ENCODE assay signal across 10 cellular contexts in genomic region chr16:9095998-9096397, GRCh38. TPM values are rescaled to one million over a fixed set of nuclear protein-coding genes. Genes with fewer than 3 reads are reported as not detected.
DNase-seq lines count a peak whose midpoint lies in the region; ATAC-seq and TF ChIP-seq lines count a peak whose summit lies in the region.
"Had no signal": no experiment of that assay in that cellular context is flagged by ENCODE, and none has a peak within 500 bp of the region (broad histone marks: within the 10 kb centered on the region; RNA-seq: fewer than 3 reads in every experiment).

No MANE protein-coding gene starts in this region.

- CTCF ChIA-PET in activated CD8-positive, alpha-beta memory T cell treated with anti-CD3 and anti-CD28 coated beads, Interleukin-2, amount 10 ng/mL, durations not matched to agents 7 days and 5 days (lab: Charles Lee), result no interaction called here

- no peak for ATAC-seq in activated CD8-positive, alpha-beta memory T cell treated with anti-CD3 and anti-CD28 coated beads, Interleukin-2, amount 10 ng/mL, durations not matched to agents 7 days and 5 days

- no peaks in the 10 kb centered on the region for H3K27me3 ChIP-seq in skeletal muscle satellite cell (ENCODE audit: control insufficient read depth, insufficient read depth, low read length)

- H3K36me3 ChIP-seq in skeletal muscle satellite cell (ENCODE audit: insufficient read depth, low read length), result peaks cover 67% of the 10 kb centered on the region

- peak overlapping the region; percentile 98 for H3K9ac ChIP-seq in skeletal muscle satellite cell (ENCODE audit: low read depth, low read length)

- H3K27me3 Mint-ChIP-seq in activated CD8-positive, alpha-beta memory T cell treated with anti-CD3 and anti-CD28 coated beads, Interleukin-2, amount 10 ng/mL, durations not matched to agents 7 days and 5 days, result no peaks in the 10 kb centered on the region

- peak overlapping the region; percentile 95; the same call in 1 of the 2 replicates for H3K4me3 ChIP-seq in WI38 (ENCODE audit: low read depth, low read length)
- peak overlapping the region; percentile 94 for H3K4me3 ChIP-seq in fibroblast of pulmonary artery (replicated peaks; ENCODE audit: low read depth, low read length)
- H3K4me3 ChIP-seq in skeletal muscle satellite cell (ENCODE audit: low read length), result peak overlapping the region; percentile 80

- H3K27ac Mint-ChIP-seq in activated CD8-positive, alpha-beta memory T cell treated with anti-CD3 and anti-CD28 coated beads, Interleukin-2, amount 10 ng/mL, durations not matched to agents 7 days and 5 days, result peak overlapping the region; percentile 79

- no peak for DNase-seq in activated CD8-positive, alpha-beta memory T cell treated with anti-CD3 and anti-CD28 coated beads, Interleukin-2, amount 10 ng/mL, durations not matched to agents 7 days and 5 days
- DNase-seq in activated CD8-positive, alpha-beta memory T cell treated with anti-CD3 and anti-CD28 coated beads, Interleukin-2, amount 50 U/mL, for 4 hours, result no peak
- DNase-seq in fibroblast of pulmonary artery (ENCODE audit: low read depth), result no peak
- no peak for DNase-seq in cerebellar cortex (ENCODE audit: low spot score)
- DNase-seq in NK-92 treated with Interleukin-12 subunit alpha and Interleukin-12 subunit beta, amount 100 ng/mL, for 24 hours (lab: John Stamatoyannopoulos, UW), result no peak
- DNase-seq in iPS-NIHi7 (ENCODE audit: extremely low spot score), result no peak
- DNase-seq: NCI-H2227 treated with DMSO at 0.1 percent for 48 hours; stimulated activated naive CD4-positive, alpha-beta T cell had no signal

- peak overlapping the region; percentile 88 for H3K4me2 ChIP-seq in skeletal muscle satellite cell (ENCODE audit: low read length)

- peak overlapping the region; percentile 32 for H3K4me3 Mint-ChIP-seq in activated CD8-positive, alpha-beta memory T cell treated with anti-CD3 and anti-CD28 coated beads, Interleukin-2, amount 10 ng/mL, durations not matched to agents 7 days and 5 days

- peaks cover 60% of the 10 kb centered on the region for H3K4me1 Mint-ChIP-seq in activated CD8-positive, alpha-beta memory T cell treated with anti-CD3 and anti-CD28 coated beads, Interleukin-2, amount 10 ng/mL, durations not matched to agents 7 days and 5 days

- H3K36me3 Mint-ChIP-seq in activated CD8-positive, alpha-beta memory T cell treated with anti-CD3 and anti-CD28 coated beads, Interleukin-2, amount 10 ng/mL, durations not matched to agents 7 days and 5 days, result peaks cover 69% of the 10 kb centered on the region

- TF ChIP-seq CTCF in WI38 (IDR thresholded peaks at IDR 0.05; ENCODE audit: low read depth, low read length), result no peak
- TF ChIP-seq CTCF in fibroblast of pulmonary artery (IDR thresholded peaks at IDR 0.05; ENCODE audit: low read length, missing control alignments), result no peak

- no peaks in the 10 kb centered on the region for H3K9me3 ChIP-seq in skeletal muscle satellite cell (replicated peaks; ENCODE audit: low read length)

- H3K4me1 ChIP-seq in skeletal muscle satellite cell (ENCODE audit: control insufficient read depth, insufficient read depth, low read length), result peaks cover 56% of the 10 kb centered on the region

- no peaks in the 10 kb centered on the region for H3K9me3 Mint-ChIP-seq in activated CD8-positive, alpha-beta memory T cell treated with anti-CD3 and anti-CD28 coated beads, Interleukin-2, amount 10 ng/mL, durations not matched to agents 7 days and 5 days (ENCODE audit: low read depth)

RNA-seq across cellular contexts. Expression of gene HAPSTR1, which starts 4.6 kb away (rescaled TPM):
- 10 to 100 TPM; 52.3 to 63.8 TPM for total RNA-seq in activated CD8-positive, alpha-beta memory T cell treated with anti-CD3 and anti-CD28 coated beads, Interleukin-2, amount 10 ng/mL, durations not matched to agents 7 days and 5 days
- 53.1 and 62.4 TPM in 2 replicates for total RNA-seq in skeletal muscle satellite cell (2012; rRNA removed)
